26 cellular contexts compared by ENCODE assay signal in the genomic region with DNA sequence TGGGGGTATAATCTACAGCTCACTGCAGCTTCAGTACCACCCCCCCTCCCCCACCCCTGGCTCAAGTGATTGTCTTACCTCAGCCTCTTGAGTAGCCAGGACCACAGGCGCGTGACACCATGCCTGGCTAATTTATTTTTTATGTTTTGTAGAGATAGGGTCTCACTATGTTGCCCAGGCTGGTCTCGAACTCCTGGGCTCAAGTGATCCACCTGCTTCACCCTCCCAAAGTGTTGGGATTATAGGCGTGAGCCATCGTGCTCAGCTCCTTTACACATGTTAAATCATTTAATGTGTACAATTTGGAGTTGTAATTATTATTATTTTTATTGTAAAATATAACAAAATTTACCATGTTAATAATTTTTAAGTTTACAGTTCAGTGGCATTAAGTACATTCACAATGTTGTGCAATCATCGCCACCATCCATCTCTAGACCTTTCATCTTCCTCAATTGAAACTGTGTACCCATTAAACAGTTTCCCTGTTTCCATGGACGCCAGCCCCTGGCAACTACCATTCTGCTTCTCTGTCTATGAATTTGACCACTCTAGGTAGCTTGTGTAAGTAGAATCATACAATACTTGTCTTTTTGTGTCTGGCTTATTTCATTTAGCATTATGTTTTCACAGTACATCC.
"Had no signal": no experiment of that assay in that cellular context is flagged by ENCODE, and none has a peak within 500 bp of the region (broad histone marks: within the 10 kb centered on the region; RNA-seq: fewer than 3 reads in every experiment).

No MANE protein-coding gene starts in this region.

- H3K27me3 ChIP-seq: colonic mucosa, esophagus squamous epithelium, gastrocnemius medialis, neutrophil, ovary, testis, vagina had no signal

- H3K36me3 Mint-ChIP-seq: natural killer cell treated with Interleukin-12 subunit alpha and Interleukin-12 subunit beta and Interleukin-15 and Interleukin-18, amount 100 ng/mL, for 72 hours had no signal

- H3K4me1 ChIP-seq: colonic mucosa had no signal

- H3K27ac ChIP-seq: colonic mucosa, esophagus squamous epithelium, gastrocnemius medialis, left ventricle myocardium inferior, neutrophil, ovary, prostate gland, testis, vagina, VCaP had no signal

- H3K4me3 ChIP-seq: colonic mucosa, esophagus squamous epithelium, gastrocnemius medialis, left ventricle myocardium inferior, ovary, prostate gland, testis, vagina had no signal

- H3K27me3 Mint-ChIP-seq: activated CD4-positive, alpha-beta T cell treated with anti-CD3 and anti-CD28 coated beads, Interleukin-2, amount 10 ng/mL, durations not matched to agents 7 days and 5 days; activated CD8-positive, alpha-beta memory T cell treated with anti-CD3 and anti-CD28 coated beads, Interleukin-2, amount 10 ng/mL, durations not matched to agents 7 days and 5 days; activated CD8-positive, alpha-beta T cell treated with anti-CD3 and anti-CD28 coated beads for 36 hours; natural killer cell treated with Interleukin-12 subunit alpha and Interleukin-12 subunit beta and Interleukin-15 and Interleukin-18, amount 100 ng/mL, for 72 hours; stimulated activated naive B cell treated with anti-CD40 and anti-IgM and Interleukin-4, amounts not matched to agents 10 μg/mL and 1 μg/mL and 100 μg/mL, for 72 hours; type B pancreatic cell had no signal

- FAIRE-seq: bronchial epithelial cell had no signal

- H3K9me3 ChIP-seq: colonic mucosa, esophagus squamous epithelium, gastrocnemius medialis, left ventricle myocardium inferior, neutrophil, ovary, prostate gland, testis, vagina had no signal

- H3K27ac Mint-ChIP-seq: activated CD4-positive, alpha-beta T cell treated with anti-CD3 and anti-CD28 coated beads, Interleukin-2, amount 10 ng/mL, durations not matched to agents 7 days and 5 days; activated CD8-positive, alpha-beta memory T cell treated with anti-CD3 and anti-CD28 coated beads, Interleukin-2, amount 10 ng/mL, durations not matched to agents 7 days and 5 days; activated CD8-positive, alpha-beta T cell treated with anti-CD3 and anti-CD28 coated beads for 36 hours; endodermal cell; natural killer cell treated with Interleukin-12 subunit alpha and Interleukin-12 subunit beta and Interleukin-15 and Interleukin-18, amount 100 ng/mL, for 72 hours; stimulated activated naive B cell treated with anti-CD40 and anti-IgM and Interleukin-4, amounts not matched to agents 10 μg/mL and 1 μg/mL and 100 μg/mL, for 72 hours had no signal

- H3K36me3 ChIP-seq: colonic mucosa, esophagus squamous epithelium, gastrocnemius medialis, left ventricle myocardium inferior, neutrophil, ovary, prostate gland, vagina had no signal

- H3K9me3 Mint-ChIP-seq: natural killer cell treated with Interleukin-12 subunit alpha and Interleukin-12 subunit beta and Interleukin-15 and Interleukin-18, amount 100 ng/mL, for 72 hours; stimulated activated naive B cell treated with anti-CD40 and anti-IgM and Interleukin-4, amounts not matched to agents 10 μg/mL and 1 μg/mL and 100 μg/mL, for 72 hours had no signal

- ATAC-seq: activated CD8-positive, alpha-beta memory T cell treated with anti-CD3 and anti-CD28 coated beads, Interleukin-2, amount 10 ng/mL, durations not matched to agents 7 days and 5 days; activated CD8-positive, alpha-beta T cell treated with anti-CD3 and anti-CD28 coated beads for 36 hours; activated naive CD4-positive, alpha-beta T cell treated with anti-CD3 and anti-CD28 coated beads, Interleukin-2, amount 50 U/mL, for 72 hours; gastrocnemius medialis; natural killer cell treated with Interleukin-12 subunit alpha and Interleukin-12 subunit beta and Interleukin-15 and Interleukin-18, amount 100 ng/mL, for 72 hours; stimulated activated naive B cell treated with anti-CD40 and anti-IgM and Interleukin-4, amounts not matched to agents 10 μg/mL and 1 μg/mL and 100 μg/mL, for 72 hours had no signal

- H3K4me3 Mint-ChIP-seq: activated CD4-positive, alpha-beta T cell treated with anti-CD3 and anti-CD28 coated beads, Interleukin-2, amount 10 ng/mL, durations not matched to agents 7 days and 5 days; activated CD8-positive, alpha-beta memory T cell treated with anti-CD3 and anti-CD28 coated beads, Interleukin-2, amount 10 ng/mL, durations not matched to agents 7 days and 5 days; activated CD8-positive, alpha-beta T cell treated with anti-CD3 and anti-CD28 coated beads for 36 hours; endodermal cell; natural killer cell treated with Interleukin-12 subunit alpha and Interleukin-12 subunit beta and Interleukin-15 and Interleukin-18, amount 100 ng/mL, for 72 hours; stimulated activated naive B cell treated with anti-CD40 and anti-IgM and Interleukin-4, amounts not matched to agents 10 μg/mL and 1 μg/mL and 100 μg/mL, for 72 hours; type B pancreatic cell had no signal

- DNase-seq: activated CD4-positive, alpha-beta T cell treated with anti-CD3 and anti-CD28 coated beads, Interleukin-2, amount 10 ng/mL, durations not matched to agents 7 days and 5 days; activated CD4-positive, CD25-positive, alpha-beta regulatory T cell treated with anti-CD3 and anti-CD28 coated beads, Interleukin-2, amount 50 U/mL, for 72 hours; activated CD8-positive, alpha-beta memory T cell treated with anti-CD3 and anti-CD28 coated beads, Interleukin-2, amount 10 ng/mL, durations not matched to agents 7 days and 5 days; activated CD8-positive, alpha-beta T cell treated with anti-CD3 and anti-CD28 coated beads for 36 hours; activated gamma-delta T cell; activated T-cell treated with anti-CD3 and anti-CD28 coated beads for 4 hours; colonic mucosa; endodermal cell; esophagus squamous epithelium; gastrocnemius medialis; hippocampal formation; left ventricle myocardium inferior; midbrain; ovary; stimulated activated CD4-positive, alpha-beta T cell treated with anti-CD3 and anti-CD28 coated beads, Interleukin-2, amount 100 ng/mL, for 48 hours; stimulated activated CD8-positive, alpha-beta memory T cell treated with anti-CD3 and anti-CD28 coated beads, Interleukin-4, amount 100 ng/mL, for 48 hours; stimulated activated naive B cell treated with anti-CD40 and anti-IgM and Interleukin-4, amounts not matched to agents 10 μg/mL and 1 μg/mL and 100 μg/mL, for 72 hours; testis had no signal
